Comparison of ENCODE assay signal across 11 cellular contexts in genomic region chr1:159014851-159015250, GRCh38. TPM values are rescaled to one million over a fixed set of nuclear protein-coding genes. Genes with fewer than 3 reads are reported as not detected.
DNase-seq lines count a peak whose midpoint lies in the region; ATAC-seq, FAIRE-seq and TF ChIP-seq lines count a peak whose summit lies in the region.
"Had no signal": no experiment of that assay in that cellular context is flagged by ENCODE, and none has a peak within 500 bp of the region (broad histone marks: within the 10 kb centered on the region; RNA-seq: fewer than 3 reads in every experiment).

No MANE protein-coding gene starts in this region.

- no peak for ATAC-seq in upper lobe of right lung
- ATAC-seq: GM23338 had no signal

- H3K36me3 Mint-ChIP-seq in activated CD4-positive, alpha-beta memory T cell treated with anti-CD3 and anti-CD28 coated beads, Interleukin-2, amount 10 ng/mL, durations not matched to agents 7 days and 5 days (ENCODE audit: low read depth) = peaks cover 93% of the 10 kb centered on the region
- H3K36me3 Mint-ChIP-seq in chondrocyte (ENCODE audit: low read depth) = peaks cover 8% of the 10 kb centered on the region

- peaks cover 74% of the 10 kb centered on the region for H3K79me2 ChIP-seq in keratinocyte (ENCODE audit: control insufficient read depth, insufficient read depth, low read length)

- H3K9me3 ChIP-seq in left ventricle myocardium inferior (replicated peaks) (no peaks in the 10 kb centered on the region), right atrium auricular region (no peaks in the 10 kb centered on the region), keratinocyte (ENCODE audit: control insufficient read depth, low read depth, low read length) (peaks cover 2% of the 10 kb centered on the region), upper lobe of right lung (no peaks in the 10 kb centered on the region)
- H3K9me3 ChIP-seq: pancreas had no signal

- TF ChIP-seq CTCF in left ventricle myocardium inferior (IDR thresholded peaks at IDR 0.05; ENCODE audit: borderline replicate concordance) = no peak
- no peak for TF ChIP-seq CTCF in right atrium auricular region (IDR thresholded peaks at IDR 0.05)
- no peak for TF ChIP-seq CTCF in keratinocyte (optimal IDR thresholded peaks at IDR 0.05 in 1 of 3, IDR thresholded peaks at IDR 0.05 in 1 of 3, conservative IDR thresholded peaks at IDR 0.05 in 1 of 3; ENCODE audit: extremely low read depth in 1 of 3, insufficient read depth in 2 of 3, low read length in 3 of 3)
- TF ChIP-seq CTCF in upper lobe of right lung (IDR thresholded peaks at IDR 0.05) = no peak
- no peak for TF ChIP-seq CTCF in chondrocyte (IDR thresholded peaks at IDR 0.05)

- peak overlapping the region; percentile 31 for H3K4me2 ChIP-seq in keratinocyte (ENCODE audit: control insufficient read depth, extremely low read depth, insufficient read depth, low read depth, low read length)
- H3K4me2 ChIP-seq: GM23338 had no signal

- H3K4me3 Mint-ChIP-seq in activated CD4-positive, alpha-beta memory T cell treated with anti-CD3 and anti-CD28 coated beads, Interleukin-2, amount 10 ng/mL, durations not matched to agents 7 days and 5 days = peak overlapping the region; percentile 87
- no peak overlapping the region for H3K4me3 Mint-ChIP-seq in chondrocyte (ENCODE audit: unreplicated experiment)
- H3K4me3 Mint-ChIP-seq: GM23338 had no signal

- H3K27me3 ChIP-seq in left ventricle myocardium inferior (ENCODE audit: low read depth) (no peaks in the 10 kb centered on the region), right atrium auricular region (no peaks in the 10 kb centered on the region), keratinocyte (ENCODE audit: control insufficient read depth, extremely low read depth, insufficient read depth, low read length) (no peaks in the 10 kb centered on the region), upper lobe of right lung (no peaks in the 10 kb centered on the region)
- H3K27me3 ChIP-seq: pancreas had no signal

- peak overlapping the region; percentile 96 for H3K27ac Mint-ChIP-seq in activated CD4-positive, alpha-beta memory T cell treated with anti-CD3 and anti-CD28 coated beads, Interleukin-2, amount 10 ng/mL, durations not matched to agents 7 days and 5 days
- no peak overlapping the region for H3K27ac Mint-ChIP-seq in chondrocyte (ENCODE audit: unreplicated experiment)
- H3K27ac Mint-ChIP-seq: GM23338 had no signal

- H3K4me1 ChIP-seq in left ventricle myocardium inferior = peaks cover 79% of the 10 kb centered on the region
- H3K4me1 ChIP-seq in right atrium auricular region = peaks cover 0 to 44% of the 10 kb centered on the region in 2 donors
- H3K4me1 ChIP-seq in keratinocyte (ENCODE audit: control insufficient read depth, extremely low read depth, insufficient read depth, low read length) = peaks cover 31% of the 10 kb centered on the region
- H3K4me1 ChIP-seq in upper lobe of right lung = peaks cover 44% of the 10 kb centered on the region
- H3K4me1 ChIP-seq: pancreas had no signal

- peaks cover 55% of the 10 kb centered on the region for H3K4me1 Mint-ChIP-seq in activated CD4-positive, alpha-beta memory T cell treated with anti-CD3 and anti-CD28 coated beads, Interleukin-2, amount 10 ng/mL, durations not matched to agents 7 days and 5 days
- peaks cover 23% of the 10 kb centered on the region for H3K4me1 Mint-ChIP-seq in chondrocyte (ENCODE audit: low read depth)

- dilution Hi-C loops in keratinocyte (cut with MboI; ENCODE audit: extremely low pct_ligation_motif_present, low sequenced_read_pairs) = no loop called here

- H3K9me1 ChIP-seq in keratinocyte (ENCODE audit: control insufficient read depth, extremely low read depth, insufficient read depth, low read length) = no peaks in the 10 kb centered on the region

- H3K4me3 ChIP-seq in left ventricle myocardium inferior (no peak overlapping the region), right atrium auricular region (no peak overlapping the region), keratinocyte (ENCODE audit: control insufficient read depth in 2 of 3, extremely low read depth in 1 of 3, insufficient read depth in 2 of 3, low read depth in 1 of 3, low read length in 3 of 3) (no peak overlapping the region), upper lobe of right lung (peak overlapping the region; percentile 72)
- H3K4me3 ChIP-seq: GM23338 had no signal

- H3K9me3 Mint-ChIP-seq in activated CD4-positive, alpha-beta memory T cell treated with anti-CD3 and anti-CD28 coated beads, Interleukin-2, amount 10 ng/mL, durations not matched to agents 7 days and 5 days = no peaks in the 10 kb centered on the region
- no peaks in the 10 kb centered on the region for H3K9me3 Mint-ChIP-seq in chondrocyte (ENCODE audit: low read depth)
- H3K9me3 Mint-ChIP-seq: GM23338 had no signal

- CTCF ChIA-PET in activated CD4-positive, alpha-beta memory T cell treated with anti-CD3 and anti-CD28 coated beads, Interleukin-2, amount 10 ng/mL, durations not matched to agents 7 days and 5 days (lab: Charles Lee) = interaction anchor here (1.8 kb wide), 1 partner anchor 57 kb away, joined by 6 read pairs; no protein-coding TSS in a partner anchor

- peaks cover 46% of the 10 kb centered on the region for H3K36me3 ChIP-seq in left ventricle myocardium inferior
- peaks cover 36% of the 10 kb centered on the region for H3K36me3 ChIP-seq in right atrium auricular region
- H3K36me3 ChIP-seq in keratinocyte (ENCODE audit: control insufficient read depth in 2 of 2, extremely low read depth in 1 of 2, insufficient read depth in 2 of 2, low read length in 2 of 2) = peaks cover 10 to 44% of the 10 kb centered on the region in 2 experiments
- H3K36me3 ChIP-seq in upper lobe of right lung = peaks cover 45% of the 10 kb centered on the region
- H3K36me3 ChIP-seq: pancreas had no signal

- TF ChIP-seq POLR2A in erythroblast (IDR thresholded peaks at IDR 0.05; ENCODE audit: low read length) = no peak

- POLR2A ChIA-PET in activated CD4-positive, alpha-beta memory T cell treated with anti-CD3 and anti-CD28 coated beads, Interleukin-2, amount 10 ng/mL, durations not matched to agents 7 days and 5 days (lab: Charles Lee) = interaction anchor here (1.0 to 4.7 kb wide), 8 partner anchors 12 to 195 kb away, joined by 3 to 170 read pairs (median 4); partner anchors contain the start of gene AIM2

- H4K20me1 ChIP-seq in keratinocyte (ENCODE audit: control insufficient read depth, extremely low read depth, insufficient read depth, low read length) = no peaks in the 10 kb centered on the region

- FAIRE-seq in keratinocyte (lab: Jason Lieb, UNC) = no peak
- FAIRE-seq: pancreas had no signal

- no peak overlapping the region for H2AFZ ChIP-seq in keratinocyte (ENCODE audit: control insufficient read depth, low read length)
- H2AFZ ChIP-seq: GM23338 had no signal

- H3K27ac ChIP-seq in left ventricle myocardium inferior (replicated peaks) = peak overlapping the region; percentile 88
- peak overlapping the region in 1 of 2 donors; percentile 85 for H3K27ac ChIP-seq in right atrium auricular region
- H3K27ac ChIP-seq in keratinocyte (ENCODE audit: control insufficient read depth, insufficient read depth, low read length) = peak overlapping the region; percentile 56
- H3K27ac ChIP-seq in upper lobe of right lung = peak overlapping the region; percentile 3

- DNase-seq in left ventricle myocardium inferior = no peak
- DNase-seq in right atrium auricular region (ENCODE audit: low spot score) = no peak
- DNase-seq in activated CD4-positive, alpha-beta memory T cell treated with anti-CD3 and anti-CD28 coated beads, Interleukin-2, amount 10 ng/mL, durations not matched to agents 7 days and 5 days = no peak
- DNase-seq in keratinocyte (ENCODE audit: low read depth, low spot score) = no peak
- DNase-seq in upper lobe of right lung = no peak
- no peak for DNase-seq in chondrocyte (ENCODE audit: low spot score)
- DNase-seq in GM03348 (ENCODE audit: low spot score) = no peak
- no peak for DNase-seq in erythroblast (lab: John Stamatoyannopoulos, UW)
- DNase-seq: NCI-H69 had no signal

- no peaks in the 10 kb centered on the region for H3K27me3 Mint-ChIP-seq in activated CD4-positive, alpha-beta memory T cell treated with anti-CD3 and anti-CD28 coated beads, Interleukin-2, amount 10 ng/mL, durations not matched to agents 7 days and 5 days
- H3K27me3 Mint-ChIP-seq in chondrocyte (ENCODE audit: low read depth) = no peaks in the 10 kb centered on the region

- no peak overlapping the region for H3K9ac ChIP-seq in keratinocyte (ENCODE audit: control insufficient read depth, extremely low read depth, insufficient read depth, low read length)

- intact Hi-C loops in left ventricle myocardium inferior (cut with micrococcal nuclease) = no loop called here
- intact Hi-C loops in upper lobe of right lung (cut with DNase I) = no loop called here

RNA-seq across cellular contexts. Expression of gene IFI16, which starts 5.1 kb away (rescaled TPM):
- 21.9 TPM for total RNA-seq in left ventricle myocardium inferior
- total RNA-seq in right atrium auricular region = 10 to 100 TPM; 31.1 to 41.2 TPM
- 100 to 1,000 TPM; 394 to 395 TPM for total RNA-seq in activated CD4-positive, alpha-beta memory T cell treated with anti-CD3 and anti-CD28 coated beads, Interleukin-2, amount 10 ng/mL, durations not matched to agents 7 days and 5 days
- polyA plus RNA-seq in keratinocyte = 118 to 193 TPM (median 145 TPM) in 3 replicates
- 116 TPM for polyA plus RNA-seq in keratinocyte (2011; ENCODE audit: low read depth)
- polyA plus RNA-seq in keratinocyte (2011; cell fraction: cytosol; rRNA removed) = 88.8 and 155 TPM in 2 replicates
- polyA plus RNA-seq in keratinocyte (2011; cell fraction: nucleus; rRNA removed) = 155 and 191 TPM in 2 replicates
- 69.6 and 121 TPM in 2 replicates for polyA plus RNA-seq in keratinocyte (2012; ENCODE audit: low replicate concordance)
- 42.0 to 91.5 TPM (median 56.9 TPM) in 3 replicates for polyA minus RNA-seq in keratinocyte
- 53.3 TPM for polyA minus RNA-seq in keratinocyte (2011; cell fraction: cytosol; rRNA and poly(A)+ RNA removed)
- polyA minus RNA-seq in keratinocyte (2011; cell fraction: nucleus; rRNA and poly(A)+ RNA removed) = 56.6 and 94.6 TPM in 2 replicates
- 98.0 TPM for total RNA-seq in upper lobe of right lung
- 10.1 to 26.3 TPM (median 13.3 TPM) in 3 replicates for total RNA-seq in chondrocyte
